8 cellular contexts compared by ENCODE assay signal in genomic region chr1:182299728-182300581, GRCh38.
DNase-seq lines count a peak whose midpoint lies in the region; TF ChIP-seq lines count a peak whose summit lies in the region.

No MANE protein-coding gene starts in this region.

- H3K4me3 ChIP-seq in HEK293 (ENCODE audit: low read depth, low read length) (no peak overlapping the region), fibroblast of mammary gland (ENCODE audit: control insufficient read depth, low read depth, low read length) (no peak overlapping the region), Karpas-422 (ENCODE audit: low read length) (no peak overlapping the region), MM.1S (ENCODE audit: low read length) (no peak overlapping the region)

- H2AFZ ChIP-seq in Karpas-422 (ENCODE audit: low read length) = no peak overlapping the region
- H2AFZ ChIP-seq in MM.1S (ENCODE audit: low read length) = no peak overlapping the region

- H3K36me3 ChIP-seq in HEK293 (ENCODE audit: control insufficient read depth in 2 of 2, insufficient read depth in 1 of 2, low read length in 2 of 2) (no peaks in the 10 kb centered on the region), Karpas-422 (ENCODE audit: insufficient read depth, low read length) (no peaks in the 10 kb centered on the region), MM.1S (replicated peaks; ENCODE audit: insufficient read depth, low read length) (no peaks in the 10 kb centered on the region)

- H3K4me1 ChIP-seq in HEK293 (ENCODE audit: control insufficient read depth, insufficient read depth, low read length) = no peaks in the 10 kb centered on the region
- H3K4me1 ChIP-seq in Karpas-422 (ENCODE audit: low read length) = no peaks in the 10 kb centered on the region
- peaks cover 20% of the 10 kb centered on the region for H3K4me1 ChIP-seq in MM.1S (ENCODE audit: low read length)

- H3K4me1 Mint-ChIP-seq in progenitor cell of endocrine pancreas (ENCODE audit: low read depth) = peaks cover 42% of the 10 kb centered on the region
- peaks cover 14% of the 10 kb centered on the region for H3K4me1 Mint-ChIP-seq in osteocyte (ENCODE audit: unreplicated experiment)

- H3K4me3 Mint-ChIP-seq in progenitor cell of endocrine pancreas (ENCODE audit: low read depth) (no peak overlapping the region), osteocyte (ENCODE audit: unreplicated experiment) (no peak overlapping the region)

- H3K27me3 Mint-ChIP-seq in progenitor cell of endocrine pancreas (no peaks in the 10 kb centered on the region), osteocyte (ENCODE audit: unreplicated experiment) (peaks cover 7% of the 10 kb centered on the region)

- H3K4me2 ChIP-seq in Karpas-422 (ENCODE audit: low read depth, low read length, poor library complexity, severe bottlenecking) (no peak overlapping the region), MM.1S (ENCODE audit: low read depth, low read length) (no peak overlapping the region)

- peaks cover 20% of the 10 kb centered on the region; the same call in 1 of the 2 replicates for H3F3A ChIP-seq in MM.1S (ENCODE audit: insufficient read depth, low read length)

- DNase-seq in OCI-M1 (lab: John Stamatoyannopoulos, UW) (peak; percentile 98), fibroblast of mammary gland (ENCODE audit: low read depth) (peak; percentile 50), progenitor cell of endocrine pancreas (ENCODE audit: low spot score, unreplicated experiment) (no peak), Karpas-422 (no peak), MM.1S (no peak), HuH-7.5 (ENCODE audit: low spot score) (no peak), osteocyte (ENCODE audit: extremely low spot score, unreplicated experiment) (no peak)

- TF ChIP-seq CTCF in HEK293 (tag by site-specific recombination; IDR thresholded peaks at IDR 0.05) (no peak), fibroblast of mammary gland (conservative IDR thresholded peaks at IDR 0.05; ENCODE audit: control insufficient read depth, insufficient read depth, low read depth, low read length) (no peak), progenitor cell of endocrine pancreas (IDR thresholded peaks at IDR 0.05; ENCODE audit: unreplicated experiment) (no peak), MM.1S (IDR thresholded peaks at IDR 0.05; ENCODE audit: low read length) (no peak), osteocyte (IDR thresholded peaks at IDR 0.05) (no peak)

- H3K27ac Mint-ChIP-seq in progenitor cell of endocrine pancreas (peak overlapping the region; percentile 89), osteocyte (ENCODE audit: unreplicated experiment) (no peak overlapping the region)

- H3K9me3 ChIP-seq in HEK293 (ENCODE audit: control insufficient read depth, insufficient read depth, low read depth, low read length) (no peaks in the 10 kb centered on the region), Karpas-422 (ENCODE audit: low read length) (no peaks in the 10 kb centered on the region), MM.1S (replicated peaks; ENCODE audit: insufficient read depth, low read length) (no peaks in the 10 kb centered on the region)

- H4K20me1 ChIP-seq in Karpas-422 (ENCODE audit: insufficient read depth, low read depth, low read length) (no peaks in the 10 kb centered on the region), MM.1S (ENCODE audit: insufficient read depth, low read length) (no peaks in the 10 kb centered on the region)

- H3K36me3 Mint-ChIP-seq in progenitor cell of endocrine pancreas (ENCODE audit: insufficient read depth) = no peaks in the 10 kb centered on the region
- no peaks in the 10 kb centered on the region for H3K36me3 Mint-ChIP-seq in osteocyte (ENCODE audit: unreplicated experiment)

- H3K9me2 ChIP-seq in Karpas-422 (replicated peaks; ENCODE audit: insufficient read depth, low read length) (no peaks in the 10 kb centered on the region), MM.1S (replicated peaks; ENCODE audit: insufficient read depth, low read length) (no peaks in the 10 kb centered on the region)

- H3K27ac ChIP-seq in HEK293 (ENCODE audit: extremely low read depth, low read depth, low read length) (no peak overlapping the region), Karpas-422 (ENCODE audit: low read length) (no peak overlapping the region), MM.1S (ENCODE audit: low read length) (no peak overlapping the region)

- H3K9ac ChIP-seq in Karpas-422 (ENCODE audit: low read length) = no peak overlapping the region
- no peak overlapping the region for H3K9ac ChIP-seq in MM.1S (ENCODE audit: low read length)

- CTCF ChIA-PET in HEK293 (lab: Yijun Ruan, JAX) = interaction anchor here (0.5 to 0.8 kb wide), 3 partner anchors 10 to 43 kb away, joined by 3 read pairs; no protein-coding TSS in a partner anchor

- H3K9me3 Mint-ChIP-seq in progenitor cell of endocrine pancreas (ENCODE audit: low read depth) (no peaks in the 10 kb centered on the region), osteocyte (ENCODE audit: unreplicated experiment) (no peaks in the 10 kb centered on the region)

- POLR2A ChIA-PET in HEK293 (lab: Yijun Ruan, JAX) = interaction anchor here (0.6 to 1.0 kb wide), 2 partner anchors 53 to 92 kb away, joined by 3 read pairs; partner anchors contain the start of gene GLUL

- no peaks in the 10 kb centered on the region for H3K79me2 ChIP-seq in Karpas-422 (ENCODE audit: low read length)
- H3K79me2 ChIP-seq in MM.1S (ENCODE audit: low read length) = no peaks in the 10 kb centered on the region

- H3K27me3 ChIP-seq in Karpas-422 (ENCODE audit: low read length) = no peaks in the 10 kb centered on the region
- no peaks in the 10 kb centered on the region for H3K27me3 ChIP-seq in MM.1S (replicated peaks; ENCODE audit: insufficient read depth, low read length)

TF ChIP-seq in HEK293, 187 proteins besides CTCF, POLR2A, EP300 and RAD21 (continues in another document):
- peak; percentile 33; the same call in 1 of the 2 replicates for TF ChIP-seq ZNF692 (tag by site-specific recombination; IDR thresholded peaks at IDR 0.05)
- no peak for TF ChIP-seq ZNF654 (tag by site-specific recombination; IDR thresholded peaks at IDR 0.05; ENCODE audit: low read depth)
- no peak for TF ChIP-seq TRIM28 (IDR thresholded peaks at IDR 0.05; ENCODE audit: borderline replicate concordance, low read length)
- TF ChIP-seq ZNF391 (tag by site-specific recombination; IDR thresholded peaks at IDR 0.05; ENCODE audit: borderline replicate concordance, low read depth) = no peak
- peak; percentile 31; the same call in 1 of the 2 replicates for TF ChIP-seq KLF16 (tag by site-specific recombination; IDR thresholded peaks at IDR 0.05)
- TF ChIP-seq ZNF239 (tag by site-specific recombination; IDR thresholded peaks at IDR 0.05) = no peak
- no peak for TF ChIP-seq ZBTB49 (tag by site-specific recombination; IDR thresholded peaks at IDR 0.05; ENCODE audit: low read depth)
- no peak for TF ChIP-seq ZNF292 (tag by site-specific recombination; IDR thresholded peaks at IDR 0.05; ENCODE audit: borderline replicate concordance, low read depth)
- no peak for TF ChIP-seq ZNF426 (tag by site-specific recombination; IDR thresholded peaks at IDR 0.05)
- peak; percentile 59 for TF ChIP-seq ZNF366 (tag by site-specific recombination; conservative IDR thresholded peaks at IDR 0.05)
- 0 out of 2 replicates have a peak, but pooled peaks have one; percentile 20 for TF ChIP-seq ZBTB20 (tag by site-specific recombination; IDR thresholded peaks at IDR 0.05)
- TF ChIP-seq ZNF404 (tag by site-specific recombination; IDR thresholded peaks at IDR 0.05) = no peak
- TF ChIP-seq ZSCAN4 (tag by site-specific recombination; IDR thresholded peaks at IDR 0.05) = no peak
- no peak for TF ChIP-seq ZNF558 (tag by site-specific recombination; IDR thresholded peaks at IDR 0.05)
- no peak for TF ChIP-seq ZNF510 (tag by site-specific recombination; IDR thresholded peaks at IDR 0.05; ENCODE audit: insufficient replicate concordance)
- no peak for TF ChIP-seq ZNF16 (tag by site-specific recombination; IDR thresholded peaks at IDR 0.05; ENCODE audit: low read depth)
- TF ChIP-seq ZNF423 (tag by site-specific recombination; IDR thresholded peaks at IDR 0.05) = no peak
- TF ChIP-seq ZNF623 (tag by site-specific recombination; IDR thresholded peaks at IDR 0.05) = no peak

Comparison
In these comparisons a context has a peak if more than half of its experiments do, and no peak if none do; other contexts are left out.
1. DNase-seq: peak in OCI-M1 (single experiment) and fibroblast of mammary gland (single experiment); none in progenitor cell of endocrine pancreas (single experiment), Karpas-422 (single experiment), MM.1S (single experiment), HuH-7.5 (single experiment) and osteocyte (single experiment).